ENCODE assay signal across 19 cellular contexts in the genomic region with DNA sequence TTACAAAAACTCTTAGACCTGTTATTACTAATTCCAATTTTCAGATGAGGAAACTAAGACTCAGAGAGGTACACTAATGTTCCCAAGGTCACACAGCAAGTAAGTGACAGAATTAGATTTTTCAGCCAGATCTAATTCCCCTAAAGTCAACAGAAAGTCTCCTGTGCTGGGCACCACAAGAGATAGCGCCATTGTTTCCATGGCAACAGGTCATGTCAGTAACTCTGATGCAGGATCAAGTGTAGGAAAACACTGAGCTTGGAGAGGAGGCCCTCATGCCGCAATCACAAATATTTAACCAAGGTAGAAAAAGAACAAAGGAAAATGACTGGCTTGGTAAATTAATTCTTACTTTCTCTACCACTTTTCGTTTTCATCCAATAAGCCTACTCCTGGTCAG.
DNase-seq lines count a peak whose midpoint lies in the region; ATAC-seq and TF ChIP-seq lines count a peak whose summit lies in the region.
"Had no signal": no experiment of that assay in that cellular context is flagged by ENCODE, and none has a peak within 500 bp of the region (broad histone marks: within the 10 kb centered on the region; RNA-seq: fewer than 3 reads in every experiment).

No MANE protein-coding gene starts in this region.

- H3K4me1 ChIP-seq in thyroid gland, result no peaks in the 10 kb centered on the region

- no peaks in the 10 kb centered on the region for H3K27me3 ChIP-seq in thyroid gland

- no peak for ATAC-seq in GM21529 (IDR thresholded peaks at IDR 0.05; ENCODE audit: unreplicated experiment)
- ATAC-seq: HCT116 had no signal

- H3K27ac ChIP-seq in thyroid gland, result no peak overlapping the region
- H3K27ac ChIP-seq: HL-60 had no signal

- no peaks in the 10 kb centered on the region for H3K9me3 ChIP-seq in thyroid gland
- H3K9me3 ChIP-seq: SK-N-SH had no signal

- TF ChIP-seq CTCF in thyroid gland (IDR thresholded peaks at IDR 0.05), result no peak

- no peak for TF ChIP-seq POLR2A in thyroid gland (IDR thresholded peaks at IDR 0.05)

- DNase-seq in NCI-H510A treated with DMSO at 0.1 percent for 48 hours (lab: John Stamatoyannopoulos, UW) (peak; percentile 19), NCI-H510A (lab: John Stamatoyannopoulos, UW) (no peak), NCI-H1092 treated with DMSO at 0.1 percent for 48 hours (lab: John Stamatoyannopoulos, UW) (peak; percentile 54), NCI-H774 (lab: John Stamatoyannopoulos, UW) (peak; percentile 63), renal cortical epithelial cell (ENCODE audit: low read depth) (peak; percentile 1), thyroid gland (no peak)
- DNase-seq: ACHN, GOT3, IMR-90, Karpas-422, NCI-H1694, NCI-H2171 treated with DMSO at 0.1 percent for 48 hours, NCI-H524 treated with DMSO at 0.1 percent for 48 hours, RPMI8226, SHP77 treated with DMSO at 0.1 percent for 48 hours, SK-N-SH had no signal

- no peak overlapping the region for H3K4me3 ChIP-seq in thyroid gland (replicated peaks in 1 of 3)

- no peaks in the 10 kb centered on the region for H3K36me3 ChIP-seq in thyroid gland

- intact Hi-C loops in thyroid gland (cut with DNase I), result no loop called here

- 55 to 72% methylated on average over 3 of the region's 3 CpGs for WGBS in thyroid gland, 2 donors

Comparison
In these comparisons a context has a peak if more than half of its experiments do, and no peak if none do; other contexts are left out.
1. DNase-seq: peak in NCI-H510A treated with DMSO at 0.1 percent for 48 hours (single experiment), NCI-H1092 treated with DMSO at 0.1 percent for 48 hours (single experiment), NCI-H774 (single experiment) and renal cortical epithelial cell (single experiment); none in NCI-H510A (single experiment) and thyroid gland (0 of 2).